ENCODE assay signal across 18 cellular contexts in genomic region chr19:31334101-31334848, GRCh38.
DNase-seq lines count a peak whose midpoint lies in the region; ATAC-seq lines count a peak whose summit lies in the region.
"Had no signal": no experiment of that assay in that cellular context is flagged by ENCODE, and none has a peak within 500 bp of the region (broad histone marks: within the 10 kb centered on the region; RNA-seq: fewer than 3 reads in every experiment).

No MANE protein-coding gene starts in this region.

- no peak overlapping the region for H3K4me3 Mint-ChIP-seq in stimulated activated effector memory CD8-positive, alpha-beta T cell treated with anti-CD3 and anti-CD28 coated beads, Interleukin-12 subunit alpha, Interleukin-12 subunit beta, amount 100 ng/mL, for 72 hours
- H3K4me3 Mint-ChIP-seq: activated CD4-positive, alpha-beta T cell treated with anti-CD3 and anti-CD28 coated beads, Interleukin-2, amount 10 ng/mL, durations not matched to agents 7 days and 5 days; CD14-positive monocyte; naive thymus-derived CD4-positive, alpha-beta T cell had no signal

- no peaks in the 10 kb centered on the region for H3K9me3 Mint-ChIP-seq in stimulated activated effector memory CD8-positive, alpha-beta T cell treated with anti-CD3 and anti-CD28 coated beads, Interleukin-12 subunit alpha, Interleukin-12 subunit beta, amount 100 ng/mL, for 72 hours
- H3K9me3 Mint-ChIP-seq: activated CD4-positive, alpha-beta T cell treated with anti-CD3 and anti-CD28 coated beads, Interleukin-2, amount 10 ng/mL, durations not matched to agents 7 days and 5 days; CD14-positive monocyte; naive thymus-derived CD4-positive, alpha-beta T cell had no signal

- H3K36me3 Mint-ChIP-seq in stimulated activated effector memory CD8-positive, alpha-beta T cell treated with anti-CD3 and anti-CD28 coated beads, Interleukin-12 subunit alpha, Interleukin-12 subunit beta, amount 100 ng/mL, for 72 hours, result no peaks in the 10 kb centered on the region
- H3K36me3 Mint-ChIP-seq: naive thymus-derived CD4-positive, alpha-beta T cell had no signal

- peak; percentile 71 for DNase-seq in HS-5 (ENCODE audit: low read depth)
- peak; percentile 96 for DNase-seq in amniotic epithelial cell (ENCODE audit: low read depth)
- DNase-seq in fibroblast of peridontal ligament (ENCODE audit: extremely low read depth), result peak; percentile 58
- DNase-seq in stimulated activated effector memory CD8-positive, alpha-beta T cell treated with anti-CD3 and anti-CD28 coated beads, Interleukin-12 subunit alpha, Interleukin-12 subunit beta, amount 100 ng/mL, for 72 hours (ENCODE audit: low spot score in 2 of 2), result no peak
- no peak for DNase-seq in NCI-H345 (lab: John Stamatoyannopoulos, UW)
- no peak for DNase-seq in hippocampal formation (lab: John Stamatoyannopoulos, UW)
- DNase-seq: activated CD4-positive, alpha-beta T cell treated with anti-CD3 and anti-CD28 coated beads, Interleukin-2, amount 10 ng/mL, durations not matched to agents 7 days and 5 days; activated naive CD4-positive, alpha-beta T cell; DMS53; Karpas-422; naive thymus-derived CD4-positive, alpha-beta T cell; NCI-H510A; stimulated activated CD4-positive, alpha-beta T cell treated with anti-CD3 and anti-CD28 coated beads, Interleukin-12 subunit alpha, Interleukin-12 subunit beta, amount 100 ng/mL, for 4 hours; stimulated activated naive CD4-positive, alpha-beta T cell; upper lobe of left lung had no signal

- ATAC-seq in stimulated activated effector memory CD8-positive, alpha-beta T cell treated with anti-CD3 and anti-CD28 coated beads, Interleukin-12 subunit alpha, Interleukin-12 subunit beta, amount 100 ng/mL, for 72 hours, result no peak
- ATAC-seq in GM19467 (IDR thresholded peaks at IDR 0.05; ENCODE audit: unreplicated experiment) (no peak), GM18909 (IDR thresholded peaks at IDR 0.05; ENCODE audit: poor library complexity, unreplicated experiment) (no peak)
- ATAC-seq: naive thymus-derived CD4-positive, alpha-beta T cell had no signal

- peak overlapping the region; percentile 23 for H3K27ac Mint-ChIP-seq in stimulated activated effector memory CD8-positive, alpha-beta T cell treated with anti-CD3 and anti-CD28 coated beads, Interleukin-12 subunit alpha, Interleukin-12 subunit beta, amount 100 ng/mL, for 72 hours
- H3K27ac Mint-ChIP-seq: activated CD4-positive, alpha-beta T cell treated with anti-CD3 and anti-CD28 coated beads, Interleukin-2, amount 10 ng/mL, durations not matched to agents 7 days and 5 days; CD14-positive monocyte; naive thymus-derived CD4-positive, alpha-beta T cell had no signal

- peaks cover 17% of the 10 kb centered on the region for H3K4me1 Mint-ChIP-seq in stimulated activated effector memory CD8-positive, alpha-beta T cell treated with anti-CD3 and anti-CD28 coated beads, Interleukin-12 subunit alpha, Interleukin-12 subunit beta, amount 100 ng/mL, for 72 hours

Comparison
In these comparisons a context has a peak if more than half of its experiments do, and no peak if none do; other contexts are left out.
1. DNase-seq: peak in HS-5 (single experiment), amniotic epithelial cell (single experiment) and fibroblast of peridontal ligament (single experiment); none in stimulated activated effector memory CD8-positive, alpha-beta T cell treated with anti-CD3 and anti-CD28 coated beads, Interleukin-12 subunit alpha, Interleukin-12 subunit beta, amount 100 ng/mL, for 72 hours (0 of 2), NCI-H345 (single experiment) and hippocampal formation (0 of 2).